28 cellular contexts compared by ENCODE assay signal in the genomic region with DNA sequence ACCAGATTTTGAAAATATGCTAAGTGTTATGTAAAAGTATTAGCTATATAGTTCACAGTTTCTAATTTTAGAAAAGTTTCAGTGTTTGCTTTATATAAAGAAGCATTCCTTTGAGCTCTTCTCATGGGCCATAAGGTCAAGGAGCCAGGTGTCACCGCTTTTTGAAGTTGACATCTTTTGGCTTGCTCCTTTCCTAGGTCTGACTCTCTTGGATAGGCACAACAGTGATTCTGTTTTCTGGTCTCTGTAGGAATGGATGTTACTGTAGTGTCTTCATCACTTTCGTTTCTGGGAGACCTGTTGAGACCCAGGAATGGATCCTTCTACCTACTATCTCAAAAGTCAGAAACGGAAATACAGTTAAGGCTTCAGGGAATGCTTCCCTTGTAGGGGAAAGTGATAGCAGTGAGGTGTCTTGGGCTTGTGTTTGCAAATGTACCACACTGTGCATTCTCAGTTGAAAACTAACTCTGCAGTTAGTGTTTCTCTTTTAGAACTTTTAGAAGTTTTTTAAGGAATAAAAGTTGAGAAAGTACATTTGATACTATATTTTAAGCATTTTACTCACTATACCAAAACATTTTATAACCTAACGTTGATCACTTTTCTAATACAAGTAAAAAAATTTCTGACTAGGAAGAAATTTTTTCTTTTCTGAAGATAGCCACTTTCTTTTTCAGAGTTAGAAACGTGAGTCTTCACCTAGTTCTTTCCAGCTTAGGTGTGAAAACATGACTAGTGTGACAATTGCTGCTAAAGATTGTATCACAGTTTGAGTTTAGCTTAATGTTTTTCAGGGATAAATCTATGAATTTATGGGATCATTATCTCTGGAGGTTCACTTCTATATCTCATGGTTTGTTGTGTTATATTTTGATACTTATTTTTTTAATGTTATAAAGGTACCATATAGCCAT. TPM values are rescaled to one million over a fixed set of nuclear protein-coding genes. Genes with fewer than 3 reads are reported as not detected.
DNase-seq lines count a peak whose midpoint lies in the region; ATAC-seq, FAIRE-seq and TF ChIP-seq lines count a peak whose summit lies in the region.
"Had no signal": no experiment of that assay in that cellular context is flagged by ENCODE, and none has a peak within 500 bp of the region (broad histone marks: within the 10 kb centered on the region; RNA-seq: fewer than 3 reads in every experiment).

No MANE protein-coding gene starts in this region.

- H3K79me2 ChIP-seq in GM23248 (ENCODE audit: insufficient read depth): peaks cover 99% of the 10 kb centered on the region
- peaks cover 72% of the 10 kb centered on the region for H3K79me2 ChIP-seq in GM12878 (ENCODE audit: control insufficient read depth, insufficient read depth, low read length)

- H3K36me3 ChIP-seq in GM23248 (ENCODE audit: low read depth): no peaks in the 10 kb centered on the region
- H3K36me3 ChIP-seq in GM12878 (ENCODE audit: control insufficient read depth in 2 of 2, insufficient read depth in 2 of 2, low read length in 1 of 2): no peaks in the 10 kb centered on the region
- no peaks in the 10 kb centered on the region for H3K36me3 ChIP-seq in neutrophil
- H3K36me3 ChIP-seq: ascending aorta, left lung, vagina had no signal

- no peaks in the 10 kb centered on the region for H3K27me3 Mint-ChIP-seq in activated CD4-positive, alpha-beta T cell treated with anti-CD3 and anti-CD28 coated beads, Interleukin-2, amount 10 ng/mL, durations not matched to agents 24 days and 14 days
- H3K27me3 Mint-ChIP-seq: activated CD4-positive, alpha-beta T cell treated with anti-CD3 and anti-CD28 coated beads for 36 hours; activated naive CD8-positive, alpha-beta T cell treated with anti-CD3 and anti-CD28 coated beads, Interleukin-2, amount 10 ng/mL, durations not matched to agents 7 days and 5 days; CD4-positive, CD25-positive, alpha-beta regulatory T cell had no signal

- RAD21 ChIA-PET in GM12878 (lab: Charles Lee; ENCODE audit: unreplicated experiment): interaction anchor here (0.9 to 1.6 kb wide), 4 partner anchors 12 to 84 kb away, joined by 4 to 7 read pairs (median 4); no protein-coding TSS in a partner anchor

- H3K9me3 ChIP-seq in GM23248 (ENCODE audit: low read depth) (no peaks in the 10 kb centered on the region), GM12878 (replicated peaks; ENCODE audit: control insufficient read depth, insufficient read depth, low read length) (no peaks in the 10 kb centered on the region; the same call in 1 of the 3 replicates), neutrophil (no peaks in the 10 kb centered on the region)
- H3K9me3 ChIP-seq: ascending aorta, left lung, vagina had no signal

- peak overlapping the region; percentile 18 for H2AFZ ChIP-seq in GM23248
- peak overlapping the region; percentile 33; the same call in 1 of the 2 replicates for H2AFZ ChIP-seq in GM12878 (ENCODE audit: control insufficient read depth, low read depth, low read length)

- H3K9me3 Mint-ChIP-seq in activated CD4-positive, alpha-beta T cell treated with anti-CD3 and anti-CD28 coated beads, Interleukin-2, amount 10 ng/mL, durations not matched to agents 24 days and 14 days: no peaks in the 10 kb centered on the region
- H3K9me3 Mint-ChIP-seq: activated naive CD8-positive, alpha-beta T cell treated with anti-CD3 and anti-CD28 coated beads, Interleukin-2, amount 10 ng/mL, durations not matched to agents 7 days and 5 days; CD4-positive, CD25-positive, alpha-beta regulatory T cell; T-helper 2 cell treated with Interferon-gamma antibody and Interleukin-4, amounts not matched to agents 5 μg/mL and 100 μg/mL, for 36 hours had no signal

- BruUV-seq in GM12878 (replicated peaks; lab: Mats Ljungman, UMichigan): no TSS peak

- no peaks in the 10 kb centered on the region for H3K9me2 ChIP-seq in GM23248 (ENCODE audit: insufficient read depth)

- peak overlapping the region; percentile 10; the same call in 1 of the 2 replicates for H3K4me3 ChIP-seq in GM23248
- no peak overlapping the region for H3K4me3 ChIP-seq in GM12878
- H3K4me3 ChIP-seq in neutrophil (ENCODE audit: low read depth in 1 of 2, low read length in 1 of 2): no peak overlapping the region
- H3K4me3 ChIP-seq in foreskin fibroblast (ENCODE audit: low read depth in 1 of 2, low read length in 2 of 2): peak overlapping the region in 1 of 2 donors; percentile 21
- H3K4me3 ChIP-seq: ascending aorta, left lung, vagina had no signal

- peaks cover 9% of the 10 kb centered on the region for H3K4me1 Mint-ChIP-seq in activated CD4-positive, alpha-beta T cell treated with anti-CD3 and anti-CD28 coated beads, Interleukin-2, amount 10 ng/mL, durations not matched to agents 24 days and 14 days

- 84 to 86% methylated on average over 5 of the region's 5 CpGs for WGBS in GM23248 (ENCODE audit: low coverage in 1 of 2, low lambda C conversion rate in 2 of 2, missing lambda C conversion rate in 2 of 2), 2 experiments
- 69% methylated on average over 5 of the region's 5 CpGs for WGBS in GM12878 (ENCODE audit: insufficient coverage, insufficient replicate concordance, low lambda C conversion rate, missing lambda C conversion rate)

- TF ChIP-seq CTCF in GM12878 (IDR thresholded peaks at IDR 0.05 in 2 of 3, conservative IDR thresholded peaks at IDR 0.05 in 1 of 3; ENCODE audit: control insufficient read depth in 2 of 3, extremely low read depth in 1 of 3, insufficient read depth in 1 of 3, low read depth in 3 of 3, low read length in 3 of 3): no peak
- no peak for TF ChIP-seq CTCF in neutrophil (IDR thresholded peaks at IDR 0.05)
- no peak for TF ChIP-seq CTCF in foreskin fibroblast (IDR thresholded peaks at IDR 0.05; ENCODE audit: low read depth, low read length)

- intact Hi-C loops in activated CD4-positive, alpha-beta T cell treated with anti-CD3 and anti-CD28 coated beads, Interleukin-2, amount 10 ng/mL, durations not matched to agents 24 days and 14 days (cut with micrococcal nuclease): no loop called here
- intact Hi-C loops in GM12878 (cut with micrococcal nuclease; ENCODE audit: unreplicated experiment): no loop called here

- no peak for TF ChIP-seq POLR2A in GM12878 (IDR thresholded peaks at IDR 0.05; ENCODE audit: low read depth, low read length)

- peaks cover 14% of the 10 kb centered on the region for H3K36me3 Mint-ChIP-seq in activated CD4-positive, alpha-beta T cell treated with anti-CD3 and anti-CD28 coated beads, Interleukin-2, amount 10 ng/mL, durations not matched to agents 24 days and 14 days (ENCODE audit: low read depth)

- H3K27ac ChIP-seq in GM23248: no peak overlapping the region
- H3K27ac ChIP-seq in GM12878 (ENCODE audit: control insufficient read depth, insufficient read depth): no peak overlapping the region; the same call in 1 of the 2 replicates
- peak overlapping the region; percentile 28 for H3K27ac ChIP-seq in neutrophil
- H3K27ac ChIP-seq: 22Rv1, ascending aorta, KMS-11, left lung, vagina had no signal

- SMC1A ChIA-PET in GM12878 (lab: Charles Lee; ENCODE audit: uncharacterized antibody, unreplicated experiment): interaction anchor here (0.6 to 2.4 kb wide), 9 partner anchors 8 to 1788 kb away, joined by 3 to 9 read pairs (median 4); no protein-coding TSS in a partner anchor

- no peak overlapping the region for H3K4me2 ChIP-seq in GM23248 (ENCODE audit: unreplicated experiment)
- H3K4me2 ChIP-seq in GM12878 (ENCODE audit: control insufficient read depth, insufficient read depth): peak overlapping the region; percentile 35; the same call in 1 of the 2 replicates

- CTCF ChIA-PET in GM12878 (lab: Yijun Ruan, JAX): interaction anchor here (0.6 to 1.7 kb wide), 5 partner anchors 9 to 273 kb away, joined by 3 to 5 read pairs (median 3); no protein-coding TSS in a partner anchor

- DNase-seq in activated CD4-positive, alpha-beta T cell treated with anti-CD3 and anti-CD28 coated beads, Interleukin-2, amount 10 ng/mL, durations not matched to agents 24 days and 14 days: no peak
- DNase-seq in activated CD4-positive, alpha-beta T cell treated with anti-CD3 and anti-CD28 coated beads, Interleukin-2, amount 50 U/mL, for 48 hours: no peak
- DNase-seq in GM23248 (no peak), GM12878 (ENCODE audit: low read depth, low spot score) (no peak), RCC 7860 (ENCODE audit: low spot score) (no peak), foreskin fibroblast (no peak)
- DNase-seq: activated CD4-positive, alpha-beta T cell treated with anti-CD3 and anti-CD28 coated beads for 36 hours; activated gamma-delta T cell; activated naive CD8-positive, alpha-beta T cell treated with anti-CD3 and anti-CD28 coated beads, Interleukin-2, amount 10 ng/mL, durations not matched to agents 7 days and 5 days; activated T-cell treated with anti-CD3 and anti-CD28 coated beads, Interleukin-2, amount 50 U/mL, for 1 hour; caudate nucleus; CD4-positive, CD25-positive, alpha-beta regulatory T cell; dermis blood vessel endothelial cell; EL; left lung; NCI-H1417 treated with DMSO at 0.1 percent for 48 hours; NCI-H446; nucleus accumbens; stimulated activated naive CD8-positive, alpha-beta T cell treated with anti-CD3 and anti-CD28 coated beads, Interleukin-15, Interleukin-2, amounts not matched to agents 100 U/mL and 50 U/mL, for 24 hours had no signal

- H3K4me1 ChIP-seq in GM23248 (ENCODE audit: insufficient read depth): 0 out of 2 replicates have a peak, but pooled peaks cover 9% of the 10 kb centered on the region
- no peaks in the 10 kb centered on the region for H3K4me1 ChIP-seq in GM12878 (ENCODE audit: control insufficient read depth, insufficient read depth, low read length)
- peaks cover 26 to 27% of the 10 kb centered on the region in 2 experiments for H3K4me1 ChIP-seq in neutrophil (ENCODE audit: control insufficient read depth in 1 of 2, insufficient read depth in 1 of 2, low read depth in 1 of 2, low read length in 1 of 2)
- H3K4me1 ChIP-seq: ascending aorta, left lung, vagina had no signal

- peak overlapping the region; percentile 6 for H3K27ac Mint-ChIP-seq in activated CD4-positive, alpha-beta T cell treated with anti-CD3 and anti-CD28 coated beads, Interleukin-2, amount 10 ng/mL, durations not matched to agents 24 days and 14 days
- H3K27ac Mint-ChIP-seq: activated CD4-positive, alpha-beta T cell treated with anti-CD3 and anti-CD28 coated beads for 36 hours; activated naive CD8-positive, alpha-beta T cell treated with anti-CD3 and anti-CD28 coated beads, Interleukin-2, amount 10 ng/mL, durations not matched to agents 7 days and 5 days; T-helper 2 cell treated with Interferon-gamma antibody and Interleukin-4, amounts not matched to agents 5 μg/mL and 100 μg/mL, for 36 hours had no signal

- FAIRE-seq in GM12878 (lab: Jason Lieb, UNC) (no peak), RCC 7860 (lab: Jason Lieb, UNC) (no peak)
- FAIRE-seq: endometrium, H1 had no signal

- ATAC-seq in GM12878 (peak; percentile 69), HG03039 (IDR thresholded peaks at IDR 0.05; ENCODE audit: unreplicated experiment) (no peak)
- ATAC-seq: activated CD4-positive, alpha-beta T cell treated with anti-CD3 and anti-CD28 coated beads for 36 hours; left lung; stimulated activated naive CD8-positive, alpha-beta T cell treated with anti-CD3 and anti-CD28 coated beads, Interleukin-15, Interleukin-2, amounts not matched to agents 100 U/mL and 50 U/mL, for 24 hours had no signal

- no peak overlapping the region for H3K4me3 Mint-ChIP-seq in activated CD4-positive, alpha-beta T cell treated with anti-CD3 and anti-CD28 coated beads, Interleukin-2, amount 10 ng/mL, durations not matched to agents 24 days and 14 days
- H3K4me3 Mint-ChIP-seq: activated CD4-positive, alpha-beta T cell treated with anti-CD3 and anti-CD28 coated beads for 36 hours; activated naive CD8-positive, alpha-beta T cell treated with anti-CD3 and anti-CD28 coated beads, Interleukin-2, amount 10 ng/mL, durations not matched to agents 7 days and 5 days; CD4-positive, CD25-positive, alpha-beta regulatory T cell; T-helper 2 cell treated with Interferon-gamma antibody and Interleukin-4, amounts not matched to agents 5 μg/mL and 100 μg/mL, for 36 hours had no signal

- TF ChIP-seq EP300 in GM12878 (IDR thresholded peaks at IDR 0.05; ENCODE audit: borderline replicate concordance in 1 of 2, control insufficient read depth in 1 of 2, low read depth in 2 of 2, low read length in 2 of 2): no peak

- no peaks in the 10 kb centered on the region for H3K27me3 ChIP-seq in GM23248 (replicated peaks; ENCODE audit: insufficient read depth)
- H3K27me3 ChIP-seq in GM12878 (replicated peaks in 1 of 2; ENCODE audit: control insufficient read depth in 2 of 2, insufficient read depth in 2 of 2, low read length in 1 of 2): no peaks in the 10 kb centered on the region
- no peaks in the 10 kb centered on the region for H3K27me3 ChIP-seq in neutrophil
- H3K27me3 ChIP-seq: ascending aorta, left lung, vagina had no signal

- H3F3A ChIP-seq in GM23248 (ENCODE audit: insufficient read depth): 0 out of 2 replicates have a peak, but pooled peaks cover under 1% of the 10 kb centered on the region

- POLR2A ChIA-PET in GM12878 (lab: Charles Lee): no interaction called here

- TF ChIP-seq RAD21 in GM12878 (IDR thresholded peaks at IDR 0.05; ENCODE audit: insufficient read depth, low read depth, low read length): no peak

- H4K20me1 ChIP-seq in GM23248 (ENCODE audit: insufficient read depth) (no peaks in the 10 kb centered on the region), GM12878 (ENCODE audit: control insufficient read depth, insufficient read depth) (no peaks in the 10 kb centered on the region)

- H3K9ac ChIP-seq in GM23248 (no peak overlapping the region), GM12878 (ENCODE audit: control insufficient read depth, insufficient read depth, low read length) (no peak overlapping the region)
- H3K9ac ChIP-seq: KMS-11 had no signal

- in situ Hi-C loops in GM23248 (cut with MboI) (no loop called here), GM12878 (cut with MboI) (no loop called here)

RNA-seq across cellular contexts. Expression of a gene that starts 20.8 kb away (rescaled TPM):
- total RNA-seq in activated CD4-positive, alpha-beta T cell treated with anti-CD3 and anti-CD28 coated beads, Interleukin-2, amount 10 ng/mL, durations not matched to agents 24 days and 14 days: 76.7 and 77.0 TPM in 2 replicates
- total RNA-seq in GM23248 (2014; rRNA removed; shearing (Covaris generic)): 12.9 and 17.3 TPM in 2 replicates
- polyA plus RNA-seq in GM23248 (2016; fragmentation: Nextera tagmentation; extraction: Ambion mirVana) (18.0 and 19.1 TPM in 2 replicates), GM12878 (2011; rRNA removed) (50.9 and 77.0 TPM in 2 replicates), GM12878 (2014; fragmentation: Illumina TruSeq; extraction: Trizol) (75.4 and 96.3 TPM in 2 replicates), GM12878 (2014; fragmentation: Nextera tagmentation; extraction: Ambion mirVana) (100 to 1,000 TPM; 127 to 137 TPM), GM12878 (2014; rRNA removed) (45.4 and 58.3 TPM in 2 replicates), GM12878 (2016; fragmentation: Nextera tagmentation; extraction: Ambion mirVana) (100 to 1,000 TPM; 101 to 115 TPM)
- total RNA-seq in GM12878 (2013; cell fraction: nucleolus; rRNA removed): 93.6 and 94.9 TPM in 2 replicates
- total RNA-seq in GM12878 (2014; rRNA removed) (51.8 and 59.9 TPM in 2 replicates), GM12878 (2014; rRNA removed; fragmentation: Illumina TruSeq; extraction: Trizol) (94.1 and 102 TPM in 2 replicates), GM12878 (2021) (58.0 and 63.0 TPM in 2 replicates)
- polyA plus RNA-seq in GM12878 (2011; ENCODE audit: low read depth): 36.7 TPM
- 14.5 and 17.2 TPM in 2 replicates for polyA plus RNA-seq in GM12878 (2011; cell fraction: cytosol; rRNA removed)
- 25.5 and 31.0 TPM in 2 replicates for polyA plus RNA-seq in GM12878 (2011; cell fraction: nucleus; rRNA removed)
- 26.3 and 33.3 TPM in 2 replicates for polyA plus RNA-seq in GM12878 (2012)
- polyA minus RNA-seq in GM12878 (2011; rRNA and poly(A)+ RNA removed): 28.2 and 51.3 TPM in 2 replicates
- 20.7 and 21.9 TPM in 2 replicates for polyA minus RNA-seq in GM12878 (2011; cell fraction: cytosol; rRNA and poly(A)+ RNA removed)
- 24.8 and 35.8 TPM in 2 replicates for polyA minus RNA-seq in GM12878 (2011; cell fraction: nucleus; rRNA and poly(A)+ RNA removed)
